ENCODE assay signal across 16 cellular contexts in genomic region chr16:53257001-53257400, GRCh38.
A peak's percentile ranks its signal among the peaks of the same experiment; 100 is the strongest.
DNase-seq lines count a peak whose midpoint lies in the region; ATAC-seq, FAIRE-seq and TF ChIP-seq lines count a peak whose summit lies in the region.
"Had no signal": no experiment of that assay in that cellular context is flagged by ENCODE, and none has a peak within 500 bp of the region (broad histone marks: within the 10 kb centered on the region; RNA-seq: fewer than 3 reads in every experiment).

No MANE protein-coding gene starts in this region.

- DNase-seq in HTR-8/SVneo (ENCODE audit: insufficient read length, low spot score) = peak; percentile 46
- DNase-seq in cardiac fibroblast (ENCODE audit: low read depth in 2 of 2) = peak; percentile 64 to 74
- peak; percentile 9 for DNase-seq in kidney epithelial cell (ENCODE audit: low read depth)
- no peak for DNase-seq in C1 segment of cervical spinal cord (lab: John Stamatoyannopoulos, UW)
- no peak for DNase-seq in COR-L47 (lab: John Stamatoyannopoulos, UW)
- no peak for DNase-seq in stimulated activated effector memory CD8-positive, alpha-beta T cell treated with anti-CD3 and anti-CD28 coated beads, Interleukin-12 subunit alpha, Interleukin-12 subunit beta, amount 100 ng/mL, for 72 hours (ENCODE audit: low spot score in 2 of 2)
- DNase-seq: glutamatergic neuron; NCI-H2081; NK-92 treated with Interleukin-12 subunit alpha and Interleukin-12 subunit beta, amount 100 ng/mL, for 24 hours; nucleus accumbens; stimulated activated CD8-positive, alpha-beta memory T cell treated with anti-CD3 and anti-CD28 coated beads, Interleukin-4, amount 100 ng/mL, for 48 hours had no signal

- no peak for TF ChIP-seq CTCF in cardiac fibroblast (IDR thresholded peaks at IDR 0.05; ENCODE audit: low read depth, low read length)
- TF ChIP-seq CTCF in kidney epithelial cell (IDR thresholded peaks at IDR 0.05; ENCODE audit: insufficient read depth, low read length, poor library complexity, severe bottlenecking) = no peak

- no peak overlapping the region for H3K27ac Mint-ChIP-seq in stimulated activated effector memory CD8-positive, alpha-beta T cell treated with anti-CD3 and anti-CD28 coated beads, Interleukin-12 subunit alpha, Interleukin-12 subunit beta, amount 100 ng/mL, for 72 hours
- H3K27ac Mint-ChIP-seq: B cell had no signal

- ATAC-seq in GM21423 (IDR thresholded peaks at IDR 0.05; ENCODE audit: unreplicated experiment) = no peak
- ATAC-seq in stimulated activated effector memory CD8-positive, alpha-beta T cell treated with anti-CD3 and anti-CD28 coated beads, Interleukin-12 subunit alpha, Interleukin-12 subunit beta, amount 100 ng/mL, for 72 hours = no peak
- ATAC-seq: activated naive CD4-positive, alpha-beta T cell treated with anti-CD3 and anti-CD28 coated beads, Interleukin-2, amount 50 U/mL, for 72 hours had no signal

- H3K4me3 ChIP-seq in ACC112 (ENCODE audit: low read depth, low read length) (no peak overlapping the region), cardiac fibroblast (replicated peaks in 1 of 2; ENCODE audit: low read depth in 2 of 2, low read length in 2 of 2) (no peak overlapping the region), kidney epithelial cell (ENCODE audit: low read depth, low read length) (no peak overlapping the region)

- peak; percentile 51 for FAIRE-seq in HTR-8/SVneo (lab: Jason Lieb, UNC)

- H3K4me3 Mint-ChIP-seq in stimulated activated effector memory CD8-positive, alpha-beta T cell treated with anti-CD3 and anti-CD28 coated beads, Interleukin-12 subunit alpha, Interleukin-12 subunit beta, amount 100 ng/mL, for 72 hours = no peak overlapping the region
- H3K4me3 Mint-ChIP-seq: B cell had no signal

- H3K27ac ChIP-seq in ACC112 (ENCODE audit: low read depth, low read length) = 0 out of 2 replicates have a peak overlapping the region, but pooled peaks have one; percentile 7
- H3K27ac ChIP-seq: VCaP had no signal

- H3K9me3 Mint-ChIP-seq in stimulated activated effector memory CD8-positive, alpha-beta T cell treated with anti-CD3 and anti-CD28 coated beads, Interleukin-12 subunit alpha, Interleukin-12 subunit beta, amount 100 ng/mL, for 72 hours = no peaks in the 10 kb centered on the region
- H3K9me3 Mint-ChIP-seq: activated naive CD4-positive, alpha-beta T cell treated with anti-CD3 and anti-CD28 coated beads, Interleukin-2, amount 50 U/mL, for 72 hours had no signal

- H3K36me3 Mint-ChIP-seq in stimulated activated effector memory CD8-positive, alpha-beta T cell treated with anti-CD3 and anti-CD28 coated beads, Interleukin-12 subunit alpha, Interleukin-12 subunit beta, amount 100 ng/mL, for 72 hours = peaks cover 64% of the 10 kb centered on the region

- H3K27me3 ChIP-seq in ACC112 (ENCODE audit: insufficient read depth, low read length) (no peaks in the 10 kb centered on the region), kidney epithelial cell (ENCODE audit: control insufficient read depth, insufficient read depth, low read length) (no peaks in the 10 kb centered on the region)

- peaks cover 7% of the 10 kb centered on the region for H3K79me2 ChIP-seq in ACC112 (ENCODE audit: control insufficient read depth, insufficient read depth, low read length, unreplicated experiment)

- H3K4me1 Mint-ChIP-seq in stimulated activated effector memory CD8-positive, alpha-beta T cell treated with anti-CD3 and anti-CD28 coated beads, Interleukin-12 subunit alpha, Interleukin-12 subunit beta, amount 100 ng/mL, for 72 hours = no peaks in the 10 kb centered on the region
- H3K4me1 Mint-ChIP-seq: B cell had no signal

- H3K36me3 ChIP-seq in ACC112 (ENCODE audit: insufficient read depth, low read length) = peaks cover 39% of the 10 kb centered on the region
- H3K36me3 ChIP-seq in kidney epithelial cell (ENCODE audit: control insufficient read depth, insufficient read depth, low read length) = no peaks in the 10 kb centered on the region

- H3K4me1 ChIP-seq in ACC112 (ENCODE audit: control insufficient read depth, insufficient read depth, low read length, unreplicated experiment) = peaks cover 14% of the 10 kb centered on the region

- H2AFZ ChIP-seq in ACC112 (ENCODE audit: low read length, unreplicated experiment) = no peak overlapping the region

Comparison
In these comparisons a context has a peak if more than half of its experiments do, and no peak if none do; other contexts are left out.
1. DNase-seq: peak in HTR-8/SVneo (single experiment), cardiac fibroblast (2 of 2) and kidney epithelial cell (single experiment); none in C1 segment of cervical spinal cord (0 of 14), COR-L47 (single experiment) and stimulated activated effector memory CD8-positive, alpha-beta T cell treated with anti-CD3 and anti-CD28 coated beads, Interleukin-12 subunit alpha, Interleukin-12 subunit beta, amount 100 ng/mL, for 72 hours (0 of 2).